In genomic region chr5:138178516-138179276, GRCh38 we compare ENCODE assay signal across 8 cellular contexts. TPM values are rescaled to one million over a fixed set of nuclear protein-coding genes. Genes with fewer than 3 reads are reported as not detected.
A peak's percentile ranks its signal among the peaks of the same experiment; 100 is the strongest.
DNase-seq lines count a peak whose midpoint lies in the region; ATAC-seq and TF ChIP-seq lines count a peak whose summit lies in the region.

Gene BRD8, minus strand, starts transcription at chr5:138178630. Its CDS starts 16 bp downstream, at chr5:138178614.
Gene KIF20A, plus strand, starts transcription at chr5:138179112. Its CDS starts 569 bp downstream, at chr5:138179681.

- H3K9ac ChIP-seq in ES-I3 (ENCODE audit: low read depth, low read length) = peak within 1 kb of the TSS; percentile 81
- peak within 1 kb of the TSS; percentile 95 for H3K9ac ChIP-seq in Loucy (ENCODE audit: low read depth, low read length, poor library complexity, severe bottlenecking)

- H3K4me1 ChIP-seq in ES-I3 (ENCODE audit: insufficient read depth, low read length) (no peaks in the 10 kb centered on the region), Loucy (ENCODE audit: insufficient read depth, low read length, poor library complexity, severe bottlenecking) (peaks cover 24% of the 10 kb centered on the region), RWPE2 (ENCODE audit: insufficient read depth, poor library complexity, severe bottlenecking) (no peaks in the 10 kb centered on the region)

- H3K27ac ChIP-seq in RWPE2 (ENCODE audit: poor library complexity, severe bottlenecking) = peak within 1 kb of the TSS; percentile 58

- no peaks in the 10 kb centered on the region for H3K27me3 Mint-ChIP-seq in activated T-helper 17 cell treated with anti-CD3 and anti-CD28 coated beads, Interleukin-2, amount 50 U/mL, for 72 hours
- no peaks in the 10 kb centered on the region for H3K27me3 Mint-ChIP-seq in natural killer cell treated with Interleukin-12 subunit alpha and Interleukin-12 subunit beta and Interleukin-15 and Interleukin-18, amount 100 ng/mL, for 72 hours

- TF ChIP-seq CTCF in Loucy (conservative IDR thresholded peaks at IDR 0.05; ENCODE audit: low read length) (no peak), RWPE2 (IDR thresholded peaks at IDR 0.05; ENCODE audit: poor library complexity, severe bottlenecking) (no peak), fibroblast of the aortic adventitia (IDR thresholded peaks at IDR 0.05; ENCODE audit: insufficient read depth, low read length) (no peak)

- peaks cover 4% of the 10 kb centered on the region for H3K4me1 Mint-ChIP-seq in activated T-helper 17 cell treated with anti-CD3 and anti-CD28 coated beads, Interleukin-2, amount 50 U/mL, for 72 hours
- peaks cover 0 to 15% of the 10 kb centered on the region in 2 donors for H3K4me1 Mint-ChIP-seq in natural killer cell treated with Interleukin-12 subunit alpha and Interleukin-12 subunit beta and Interleukin-15 and Interleukin-18, amount 100 ng/mL, for 72 hours (ENCODE audit: low read depth in 2 of 2)

- no peaks in the 10 kb centered on the region for H3K27me3 ChIP-seq in H7 (ENCODE audit: control insufficient read depth, insufficient read depth, low read length)
- H3K27me3 ChIP-seq in Loucy (ENCODE audit: insufficient read depth, low read length, poor library complexity, severe bottlenecking) = no peaks in the 10 kb centered on the region
- no peaks in the 10 kb centered on the region for H3K27me3 ChIP-seq in RWPE2 (ENCODE audit: insufficient read depth, poor library complexity, severe bottlenecking)

- H3K27ac Mint-ChIP-seq in activated T-helper 17 cell treated with anti-CD3 and anti-CD28 coated beads, Interleukin-2, amount 50 U/mL, for 72 hours = no peak within 1 kb of the TSS
- no peak within 1 kb of the TSS for H3K27ac Mint-ChIP-seq in natural killer cell treated with Interleukin-12 subunit alpha and Interleukin-12 subunit beta and Interleukin-15 and Interleukin-18, amount 100 ng/mL, for 72 hours

- peaks cover 28% of the 10 kb centered on the region for H4K20me1 ChIP-seq in Loucy (ENCODE audit: insufficient read depth, low read length, poor library complexity, severe bottlenecking)

- no peaks in the 10 kb centered on the region for H3K9me2 ChIP-seq in Loucy (replicated peaks; ENCODE audit: low read depth, low read length)

- peaks cover 88% of the 10 kb centered on the region for H3K79me2 ChIP-seq in Loucy (ENCODE audit: insufficient read depth, low read length)

- no peak within 1 kb of the TSS for H3K4me3 Mint-ChIP-seq in activated T-helper 17 cell treated with anti-CD3 and anti-CD28 coated beads, Interleukin-2, amount 50 U/mL, for 72 hours
- no peak within 1 kb of the TSS for H3K4me3 Mint-ChIP-seq in natural killer cell treated with Interleukin-12 subunit alpha and Interleukin-12 subunit beta and Interleukin-15 and Interleukin-18, amount 100 ng/mL, for 72 hours

- no peaks in the 10 kb centered on the region for H3F3A ChIP-seq in Loucy (ENCODE audit: low read depth)

- H3K9me3 Mint-ChIP-seq in activated T-helper 17 cell treated with anti-CD3 and anti-CD28 coated beads, Interleukin-2, amount 50 U/mL, for 72 hours = no peaks in the 10 kb centered on the region
- H3K9me3 Mint-ChIP-seq in natural killer cell treated with Interleukin-12 subunit alpha and Interleukin-12 subunit beta and Interleukin-15 and Interleukin-18, amount 100 ng/mL, for 72 hours = no peaks in the 10 kb centered on the region

- H3K4me2 ChIP-seq in Loucy (ENCODE audit: low read depth, low read length, poor library complexity, severe bottlenecking) = peak within 1 kb of the TSS; percentile 81

- H3K36me3 ChIP-seq in ES-I3 (ENCODE audit: insufficient read depth, low read length) (peaks cover 14% of the 10 kb centered on the region), H7 (replicated peaks; ENCODE audit: control insufficient read depth, insufficient read depth, low read length) (peaks cover 32% of the 10 kb centered on the region), Loucy (ENCODE audit: insufficient read depth, low read length) (peaks cover 32% of the 10 kb centered on the region), RWPE2 (ENCODE audit: low read depth) (peaks cover 67% of the 10 kb centered on the region)

- H2AFZ ChIP-seq in Loucy (ENCODE audit: low read length) = peak within 1 kb of the TSS; percentile 95

- peak; percentile 76 for DNase-seq in H7
- DNase-seq in RWPE2 (ENCODE audit: low spot score) = peak; percentile 99
- peak; percentile 95 for DNase-seq in fibroblast of the aortic adventitia (ENCODE audit: low read depth)
- DNase-seq in natural killer cell treated with Interleukin-12 subunit alpha and Interleukin-12 subunit beta and Interleukin-15 and Interleukin-18, amount 100 ng/mL, for 72 hours (ENCODE audit: low spot score) = peak; percentile 93
- peak; percentile 92 for DNase-seq in stimulated activated naive CD8-positive, alpha-beta T cell treated with anti-CD3 and anti-CD28 coated beads, Interleukin-15, Interleukin-2, amounts not matched to agents 100 U/mL and 50 U/mL, for 24 hours

- peak; percentile 88 for ATAC-seq in RWPE2 (ENCODE audit: low read depth)
- peak; percentile 93 for ATAC-seq in activated T-helper 17 cell treated with anti-CD3 and anti-CD28 coated beads, Interleukin-2, amount 50 U/mL, for 72 hours (replicated peaks)
- ATAC-seq in natural killer cell treated with Interleukin-12 subunit alpha and Interleukin-12 subunit beta and Interleukin-15 and Interleukin-18, amount 100 ng/mL, for 72 hours = peak; percentile 93 to 96
- ATAC-seq in stimulated activated naive CD8-positive, alpha-beta T cell treated with anti-CD3 and anti-CD28 coated beads, Interleukin-15, Interleukin-2, amounts not matched to agents 100 U/mL and 50 U/mL, for 24 hours = peak; percentile 93

- H3K9me3 ChIP-seq in ES-I3 (ENCODE audit: control insufficient read depth, insufficient read depth, low read length) (no peaks in the 10 kb centered on the region), Loucy (ENCODE audit: insufficient read depth, low read depth, low read length) (no peaks in the 10 kb centered on the region), RWPE2 (ENCODE audit: severe bottlenecking) (no peaks in the 10 kb centered on the region)

- H3K4me3 ChIP-seq in H7 (ENCODE audit: insufficient read depth, low read depth, low read length) (peak within 1 kb of the TSS; percentile 71), Loucy (ENCODE audit: low read length, poor library complexity, severe bottlenecking) (peak within 1 kb of the TSS; percentile 87), RWPE2 (ENCODE audit: severe bottlenecking) (peak within 1 kb of the TSS; percentile 61), fibroblast of the aortic adventitia (ENCODE audit: low read depth, low read length) (peak within 1 kb of the TSS; percentile 98)

- H3K36me3 Mint-ChIP-seq in activated T-helper 17 cell treated with anti-CD3 and anti-CD28 coated beads, Interleukin-2, amount 50 U/mL, for 72 hours (ENCODE audit: low read depth) = peaks cover 69% of the 10 kb centered on the region
- H3K36me3 Mint-ChIP-seq in natural killer cell treated with Interleukin-12 subunit alpha and Interleukin-12 subunit beta and Interleukin-15 and Interleukin-18, amount 100 ng/mL, for 72 hours = peaks cover 4% of the 10 kb centered on the region

RNA-seq across cellular contexts. Expression of gene BRD8, which starts in this region (rescaled TPM):
- total RNA-seq in H7 (2014; rRNA removed; shearing (Covaris generic)) = 45.2 and 50.3 TPM in 2 replicates
- total RNA-seq in activated T-helper 17 cell treated with anti-CD3 and anti-CD28 coated beads, Interleukin-2, amount 50 U/mL, for 72 hours = 100 to 1,000 TPM in 1 of 2 donors, 10 to 100 TPM in 1; 70.6 to 130 TPM
- total RNA-seq in fibroblast of the aortic adventitia (ENCODE audit: low replicate concordance) = 61.2 and 314 TPM in 2 replicates
- total RNA-seq in natural killer cell treated with Interleukin-12 subunit alpha and Interleukin-12 subunit beta and Interleukin-15 and Interleukin-18, amount 100 ng/mL, for 72 hours = 10 to 100 TPM; 45.9 to 84.6 TPM

RNA-seq across cellular contexts. Expression of gene KIF20A, which starts in this region (rescaled TPM):
- total RNA-seq in H7 (2014; rRNA removed; shearing (Covaris generic)) = 138 and 155 TPM in 2 replicates
- total RNA-seq in activated T-helper 17 cell treated with anti-CD3 and anti-CD28 coated beads, Interleukin-2, amount 50 U/mL, for 72 hours = 10 to 100 TPM; 66.2 to 73.0 TPM
- 1.3 and 24.7 TPM in 2 replicates for total RNA-seq in fibroblast of the aortic adventitia (ENCODE audit: low replicate concordance)
- 10 to 100 TPM; 23.5 to 43.0 TPM for total RNA-seq in natural killer cell treated with Interleukin-12 subunit alpha and Interleukin-12 subunit beta and Interleukin-15 and Interleukin-18, amount 100 ng/mL, for 72 hours

Comparison
In these comparisons a context has a peak if more than half of its experiments do, and no peak if none do; other contexts are left out.
1. Peak in every context shown above with its lines: DNase-seq, ATAC-seq, H3K4me3 ChIP-seq and H3K27ac ChIP-seq.